ENCODE assay signal across 20 cellular contexts in genomic region chr9:34408173-34408572, GRCh38. TPM values are rescaled to one million over a fixed set of nuclear protein-coding genes. Genes with fewer than 3 reads are reported as not detected.
A peak's percentile ranks its signal among the peaks of the same experiment; 100 is the strongest.
DNase-seq lines count a peak whose midpoint lies in the region; TF ChIP-seq lines count a peak whose summit lies in the region.
"Had no signal": no experiment of that assay in that cellular context is flagged by ENCODE, and none has a peak within 500 bp of the region (broad histone marks: within the 10 kb centered on the region; RNA-seq: fewer than 3 reads in every experiment).

No MANE protein-coding gene starts in this region.

- H3K27ac Mint-ChIP-seq in glutamatergic neuron (ENCODE audit: unreplicated experiment) = peak overlapping the region; percentile 44
- H3K27ac Mint-ChIP-seq: CD4-positive, CD25-positive, alpha-beta regulatory T cell had no signal

- H3K9me3 Mint-ChIP-seq in glutamatergic neuron (ENCODE audit: unreplicated experiment) = peaks cover 9% of the 10 kb centered on the region
- H3K9me3 Mint-ChIP-seq: CD4-positive, CD25-positive, alpha-beta regulatory T cell had no signal

- H3K4me3 Mint-ChIP-seq in glutamatergic neuron (ENCODE audit: unreplicated experiment) = peak overlapping the region; percentile 20
- H3K4me3 Mint-ChIP-seq: CD4-positive, CD25-positive, alpha-beta regulatory T cell had no signal

- H3K36me3 Mint-ChIP-seq in glutamatergic neuron (ENCODE audit: unreplicated experiment) = peaks cover 5% of the 10 kb centered on the region

- no peak for TF ChIP-seq CTCF in glutamatergic neuron (IDR thresholded peaks at IDR 0.05; ENCODE audit: partially characterized antibody, unreplicated experiment)
- TF ChIP-seq CTCF in GM13977 (IDR thresholded peaks at IDR 0.05; ENCODE audit: extremely low read depth, insufficient read depth, missing control alignments) = no peak

- peaks cover 10% of the 10 kb centered on the region for H3K27me3 Mint-ChIP-seq in glutamatergic neuron (ENCODE audit: unreplicated experiment)
- H3K27me3 Mint-ChIP-seq: CD4-positive, CD25-positive, alpha-beta regulatory T cell had no signal

- peak; percentile 53 for DNase-seq in NCI-H82 (lab: John Stamatoyannopoulos, UW)
- no peak for DNase-seq in NCI-H82 treated with DMSO at 0.1 percent for 48 hours (lab: John Stamatoyannopoulos, UW; ENCODE audit: unreplicated experiment)
- DNase-seq in DMS79 treated with DMSO at 0.1 percent for 48 hours (lab: John Stamatoyannopoulos, UW) = peak; percentile 91
- DNase-seq in NCI-H524 (lab: John Stamatoyannopoulos, UW) = peak; percentile 66 to 89
- peak; percentile 31 for DNase-seq in glutamatergic neuron
- no peak for DNase-seq in activated naive CD4-positive, alpha-beta T cell treated with anti-CD3 and anti-CD28 coated beads, Interleukin-2, amount 50 U/mL, for 16 hours
- DNase-seq in GM13977 (ENCODE audit: low spot score) = no peak
- DNase-seq: CD4-positive, CD25-positive, alpha-beta regulatory T cell; H7; Karpas-422; NCI-H1092; NCI-H1417 treated with DMSO at 0.1 percent for 48 hours; NCI-H187 treated with DMSO at 0.1 percent for 48 hours; NCI-H2227 treated with DMSO at 0.1 percent for 48 hours; NCI-H748 treated with DMSO at 0.1 percent for 48 hours; SHP77 treated with DMSO at 0.1 percent for 48 hours; T-helper 1 cell had no signal

- in situ Hi-C loops in GM13977 (cut with MboI; ENCODE audit: low pct_unique_long_range_greater_than_20kb, low sequenced_read_pairs, unreplicated experiment) = no loop called here

- H3K4me1 Mint-ChIP-seq in glutamatergic neuron (ENCODE audit: low read depth, unreplicated experiment) = peaks cover 32% of the 10 kb centered on the region

RNA-seq across cellular contexts. Expression of gene MYORG, which starts 31.5 kb away (rescaled TPM):
- total RNA-seq in glutamatergic neuron (ENCODE audit: unreplicated experiment) = 4.6 TPM

RNA-seq across cellular contexts. Expression of gene FAM219A, which starts 50.2 kb away (rescaled TPM):
- 221 TPM for total RNA-seq in glutamatergic neuron (ENCODE audit: unreplicated experiment)

RNA-seq across cellular contexts. Expression of gene DNAI1, which starts 50.4 kb away (rescaled TPM):
- total RNA-seq in glutamatergic neuron (ENCODE audit: unreplicated experiment) = 1.2 TPM
- total RNA-seq: A172; CD4-positive, CD25-positive, alpha-beta regulatory T cell; HepG2; HT1080 had no signal

Comparison
In these comparisons a context has a peak if more than half of its experiments do, and no peak if none do; other contexts are left out.
1. DNase-seq: peak in NCI-H82 (single experiment), DMS79 treated with DMSO at 0.1 percent for 48 hours (single experiment), NCI-H524 (2 of 2) and glutamatergic neuron (single experiment); none in NCI-H82 treated with DMSO at 0.1 percent for 48 hours (single experiment), activated naive CD4-positive, alpha-beta T cell treated with anti-CD3 and anti-CD28 coated beads, Interleukin-2, amount 50 U/mL, for 16 hours (single experiment) and GM13977 (single experiment).